ENCODE assay signal across 8 cellular contexts in the genomic region with DNA sequence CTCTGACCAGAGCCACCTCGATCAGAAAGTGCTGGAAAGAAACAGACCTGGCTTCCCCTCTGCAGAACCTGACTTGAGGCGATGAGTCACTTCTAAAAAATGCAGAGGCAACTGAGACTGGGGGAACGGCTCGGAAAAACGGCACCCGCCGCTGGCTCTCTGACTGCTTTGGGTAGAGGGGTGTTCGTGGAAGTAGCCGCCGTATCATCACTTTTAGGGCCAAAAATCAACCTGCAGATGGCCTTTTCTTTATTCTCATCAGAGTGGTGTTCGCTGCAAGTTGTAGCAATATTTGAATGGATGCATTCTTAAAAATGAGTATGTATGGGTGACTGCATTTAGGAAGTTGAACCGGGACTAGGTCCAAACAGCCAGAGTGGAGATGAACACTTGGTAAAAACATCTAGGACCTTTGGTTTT. TPM values are rescaled to one million over a fixed set of nuclear protein-coding genes. Genes with fewer than 3 reads are reported as not detected.
DNase-seq lines count a peak whose midpoint lies in the region; ATAC-seq, FAIRE-seq and TF ChIP-seq lines count a peak whose summit lies in the region.

No MANE protein-coding gene starts in this region.

- ATAC-seq in upper lobe of right lung: peak; percentile 78

- TF ChIP-seq EP300 in SK-N-SH (IDR thresholded peaks at IDR 0.05; ENCODE audit: borderline replicate concordance in 1 of 2, low read depth in 1 of 2, low read length in 1 of 2): no peak

- no peak for TF ChIP-seq CTCF in SK-N-SH (IDR thresholded peaks at IDR 0.05)
- no peak for TF ChIP-seq CTCF in endothelial cell of umbilical vein (IDR thresholded peaks at IDR 0.05; ENCODE audit: extremely low read depth in 1 of 2, insufficient read depth in 1 of 2, low read depth in 1 of 2, low read length in 2 of 2)
- no peak for TF ChIP-seq CTCF in upper lobe of right lung (IDR thresholded peaks at IDR 0.05)

- H3K4me3 ChIP-seq in ACC112 (ENCODE audit: low read depth, low read length) (peak overlapping the region; percentile 84), H7 (ENCODE audit: insufficient read depth, low read depth, low read length) (peak overlapping the region; percentile 55), SK-N-SH (ENCODE audit: low read depth in 2 of 2, low read length in 1 of 2) (peak overlapping the region; percentile 54 to 77), endothelial cell of umbilical vein (replicated peaks in 1 of 3; ENCODE audit: insufficient read depth in 1 of 3, low read depth in 1 of 3, low read length in 3 of 3) (peak overlapping the region; percentile 66 to 94 (median 73)), mesodermal cell (ENCODE audit: extremely low read depth, insufficient read depth, low read length, poor library complexity, severe bottlenecking) (peak overlapping the region; percentile 70), upper lobe of right lung (peak overlapping the region; percentile 57)

- H3K36me3 ChIP-seq in ACC112 (ENCODE audit: insufficient read depth, low read length): no peaks in the 10 kb centered on the region
- H3K36me3 ChIP-seq in H7 (replicated peaks; ENCODE audit: control insufficient read depth, insufficient read depth, low read length): no peaks in the 10 kb centered on the region
- no peaks in the 10 kb centered on the region for H3K36me3 ChIP-seq in SK-N-SH (replicated peaks in 1 of 2; ENCODE audit: control insufficient read depth in 1 of 2, insufficient read depth in 2 of 2, low read length in 1 of 2)
- no peaks in the 10 kb centered on the region for H3K36me3 ChIP-seq in endothelial cell of umbilical vein (ENCODE audit: control insufficient read depth in 2 of 2, extremely low read depth in 1 of 2, insufficient read depth in 2 of 2, low read length in 2 of 2)
- peaks cover 34% of the 10 kb centered on the region for H3K36me3 ChIP-seq in mesodermal cell (ENCODE audit: control insufficient read depth, insufficient read depth, low read length)
- H3K36me3 ChIP-seq in upper lobe of right lung: no peaks in the 10 kb centered on the region

- BruUV-seq in endothelial cell of umbilical vein (replicated peaks; lab: Mats Ljungman, UMichigan): no TSS peak

- 19% methylated on average over 11 of the region's 12 CpGs for WGBS in SK-N-SH (ENCODE audit: low lambda C conversion rate)
- WGBS in mesodermal cell (ENCODE audit: insufficient coverage in 2 of 2), 2 experiments: 0 to 1% methylated on average over 4 to 10 of the region's 12 CpGs

- H2AFZ ChIP-seq in ACC112 (ENCODE audit: low read length, unreplicated experiment) (peak overlapping the region; percentile 77), SK-N-SH (ENCODE audit: low read depth) (peak overlapping the region; percentile 65; the same call in 1 of the 2 replicates), endothelial cell of umbilical vein (ENCODE audit: low read depth, low read length) (peak overlapping the region; percentile 94)

- H3K9me2 ChIP-seq in SK-N-SH: no peaks in the 10 kb centered on the region

- CTCF ChIA-PET in SK-N-SH (lab: Yijun Ruan, JAX) (no interaction called here), endothelial cell of umbilical vein (lab: Charles Lee) (interaction anchor here (3.3 kb wide), 1 partner anchor 190 kb away, joined by 13 read pairs; no protein-coding TSS in a partner anchor)

- H3F3A ChIP-seq in SK-N-SH (replicated peaks; ENCODE audit: insufficient read depth): peaks cover 3% of the 10 kb centered on the region

- no peak for TF ChIP-seq POLR2A in endothelial cell of umbilical vein (IDR thresholded peaks at IDR 0.05; ENCODE audit: low read depth, low read length)

- H3K27me3 ChIP-seq in ACC112 (ENCODE audit: insufficient read depth, low read length) (no peaks in the 10 kb centered on the region), H7 (ENCODE audit: control insufficient read depth, insufficient read depth, low read length) (no peaks in the 10 kb centered on the region), SK-N-SH (ENCODE audit: insufficient read depth) (no peaks in the 10 kb centered on the region), endothelial cell of umbilical vein (ENCODE audit: control insufficient read depth in 2 of 2, insufficient read depth in 2 of 2, low read length in 2 of 2) (no peaks in the 10 kb centered on the region), upper lobe of right lung (peaks cover 8% of the 10 kb centered on the region)

- peaks cover 21% of the 10 kb centered on the region for H3K4me1 ChIP-seq in ACC112 (ENCODE audit: control insufficient read depth, insufficient read depth, low read length, unreplicated experiment)
- peaks cover 3 to 5% of the 10 kb centered on the region in 2 experiments; a peak in 2 of 4 replicates for H3K4me1 ChIP-seq in SK-N-SH (ENCODE audit: control insufficient read depth in 1 of 2, insufficient read depth in 2 of 2, low read depth in 1 of 2, low read length in 1 of 2)
- H3K4me1 ChIP-seq in endothelial cell of umbilical vein (ENCODE audit: control insufficient read depth, extremely low read depth, insufficient read depth, low read length): peaks cover 11% of the 10 kb centered on the region
- peaks cover 8% of the 10 kb centered on the region for H3K4me1 ChIP-seq in mesodermal cell (ENCODE audit: control insufficient read depth, insufficient read depth, low read length, poor library complexity, severe bottlenecking)
- no peaks in the 10 kb centered on the region for H3K4me1 ChIP-seq in upper lobe of right lung

- 0 out of 2 replicates have a peak overlapping the region, but pooled peaks have one; percentile 22 for H3K27ac ChIP-seq in ACC112 (ENCODE audit: low read depth, low read length)
- H3K27ac ChIP-seq in SK-N-SH (ENCODE audit: low read depth in 2 of 2, low read length in 1 of 2): peak overlapping the region; percentile 50 to 66
- peak overlapping the region; percentile 42 for H3K27ac ChIP-seq in endothelial cell of umbilical vein (ENCODE audit: insufficient read depth, low read depth, low read length)
- H3K27ac ChIP-seq in mesodermal cell (ENCODE audit: low read depth, low read length, severe bottlenecking): peak overlapping the region; percentile 96
- H3K27ac ChIP-seq in upper lobe of right lung: no peak overlapping the region

- POLR2A ChIA-PET in SK-N-SH (lab: Yijun Ruan, JAX) (interaction anchor here (1.4 kb wide), 1 partner anchor 206 kb away, joined by 4 read pairs; a partner anchor contains a TSS), endothelial cell of umbilical vein (lab: Charles Lee) (no interaction called here)

- H3K9me1 ChIP-seq in endothelial cell of umbilical vein (replicated peaks; ENCODE audit: control insufficient read depth, extremely low read depth, insufficient read depth, low read length): no peaks in the 10 kb centered on the region

- peak; percentile 82 for FAIRE-seq in endothelial cell of umbilical vein (lab: Jason Lieb, UNC)

- H3K79me2 ChIP-seq in ACC112 (ENCODE audit: control insufficient read depth, insufficient read depth, low read length, unreplicated experiment): no peaks in the 10 kb centered on the region
- peaks cover 36% of the 10 kb centered on the region; the same call in 1 of the 2 replicates for H3K79me2 ChIP-seq in SK-N-SH (ENCODE audit: insufficient read depth)
- H3K79me2 ChIP-seq in endothelial cell of umbilical vein (ENCODE audit: control insufficient read depth, insufficient read depth, low read length): no peaks in the 10 kb centered on the region

- no peak for DNase-seq in H7
- DNase-seq in SK-N-SH: no peak
- DNase-seq in endothelial cell of umbilical vein (ENCODE audit: low read depth, low spot score): peak; percentile 57
- peak; percentile 67 for DNase-seq in upper lobe of right lung
- no peak for DNase-seq in stimulated activated CD4-positive, alpha-beta T cell treated with anti-CD3 and anti-CD28 coated beads, Interleukin-4, amount 100 ng/mL, for 1 hour
- no peak for DNase-seq in activated CD8-positive, alpha-beta memory T cell treated with anti-CD3 and anti-CD28 coated beads for 24 hours

- H3K4me2 ChIP-seq in SK-N-SH (peak overlapping the region; percentile 73), endothelial cell of umbilical vein (ENCODE audit: insufficient read depth, low read length) (peak overlapping the region; percentile 66)

- dilution Hi-C loops in endothelial cell of umbilical vein (cut with MboI; ENCODE audit: extremely low pct_ligation_motif_present, low sequenced_read_pairs): no loop called here

- intact Hi-C loops in endothelial cell of umbilical vein (cut with micrococcal nuclease) (loop anchor here (1.0 to 5.0 kb wide), 5 partner anchors 23 to 761 kb away; a partner anchor contains a TSS), upper lobe of right lung (cut with DNase I) (no loop called here)

- TF ChIP-seq RAD21 in SK-N-SH (IDR thresholded peaks at IDR 0.05; ENCODE audit: low read length): no peak

- no peaks in the 10 kb centered on the region for H3K9me3 ChIP-seq in SK-N-SH
- H3K9me3 ChIP-seq in endothelial cell of umbilical vein (replicated peaks; ENCODE audit: control insufficient read depth, insufficient read depth, low read length): no peaks in the 10 kb centered on the region
- H3K9me3 ChIP-seq in mesodermal cell (ENCODE audit: control insufficient read depth, low read length): peaks cover 13% of the 10 kb centered on the region
- no peaks in the 10 kb centered on the region for H3K9me3 ChIP-seq in upper lobe of right lung

- H3K9ac ChIP-seq in SK-N-SH (peak overlapping the region; percentile 54; the same call in 1 of the 2 replicates), endothelial cell of umbilical vein (replicated peaks; ENCODE audit: extremely low read depth, insufficient read depth, low read length) (peak overlapping the region; percentile 56)

- H4K20me1 ChIP-seq in SK-N-SH (ENCODE audit: insufficient read depth) (no peaks in the 10 kb centered on the region), endothelial cell of umbilical vein (replicated peaks; ENCODE audit: control insufficient read depth, extremely low read depth, insufficient read depth, low read length) (no peaks in the 10 kb centered on the region)

TF ChIP-seq in endothelial cell of umbilical vein, 7 proteins besides CTCF, POLR2A, EP300 and RAD21 (continues in another document):
- TF ChIP-seq MYC (IDR thresholded peaks at IDR 0.05; ENCODE audit: low read depth, low read length): no peak
- TF ChIP-seq FOS (IDR thresholded peaks at IDR 0.05; ENCODE audit: borderline replicate concordance, insufficient read depth, low read length): peak; percentile 67

RNA-seq across cellular contexts. Expression of a gene that starts 0.8 kb away (rescaled TPM):
- 10.3 and 11.3 TPM in 2 replicates for total RNA-seq in H7 (2014; rRNA removed; shearing (Covaris generic))
- polyA plus RNA-seq in SK-N-SH (2012; rRNA removed): 8.5 and 10.0 TPM in 2 replicates
- polyA plus RNA-seq in SK-N-SH (2012; cell fraction: cytosol; rRNA removed): 9.2 and 9.8 TPM in 2 replicates
- polyA plus RNA-seq in SK-N-SH (2012; cell fraction: nucleus; rRNA removed): 6.8 and 10.9 TPM in 2 replicates
- total RNA-seq in endothelial cell of umbilical vein: 18.0 and 21.3 TPM in 2 replicates
- 10.2 and 12.2 TPM in 2 replicates for polyA plus RNA-seq in endothelial cell of umbilical vein
- 14.9 and 16.4 TPM in 2 replicates for polyA plus RNA-seq in endothelial cell of umbilical vein (2011; cell fraction: cytosol; rRNA removed)
- polyA plus RNA-seq in endothelial cell of umbilical vein (2011; cell fraction: nucleus; rRNA removed): 18.2 and 18.8 TPM in 2 replicates
- polyA plus RNA-seq in endothelial cell of umbilical vein (2012): 2.4 and 6.8 TPM in 2 replicates
- 15.8 and 19.2 TPM in 2 replicates for polyA minus RNA-seq in endothelial cell of umbilical vein
- 8.3 TPM for polyA minus RNA-seq in endothelial cell of umbilical vein (2011; cell fraction: cytosol; rRNA and poly(A)+ RNA removed)
- polyA minus RNA-seq in endothelial cell of umbilical vein (2011; cell fraction: nucleus; rRNA and poly(A)+ RNA removed): 12.1 and 15.5 TPM in 2 replicates
- polyA plus RNA-seq in mesodermal cell (2013, experiment 1 of 2): 44.0 TPM
- polyA plus RNA-seq in mesodermal cell (2013, experiment 2 of 2): 44.1 TPM
- total RNA-seq in upper lobe of right lung: 7.2 TPM

Comparison
In these comparisons a context has a peak if more than half of its experiments do, and no peak if none do; other contexts are left out.
1. DNase-seq: peak in endothelial cell of umbilical vein (single experiment) and upper lobe of right lung (single experiment); none in H7 (single experiment), SK-N-SH (single experiment), stimulated activated CD4-positive, alpha-beta T cell treated with anti-CD3 and anti-CD28 coated beads, Interleukin-4, amount 100 ng/mL, for 1 hour (single experiment) and activated CD8-positive, alpha-beta memory T cell treated with anti-CD3 and anti-CD28 coated beads for 24 hours (single experiment).
2. Peak in every context shown above with its lines, with median percentiles within 50 percentile points of each other: H2AFZ ChIP-seq and H3K4me3 ChIP-seq.